ENCODE assay signal across 2 cellular contexts in genomic region chr22:50299724-50300619, GRCh38.
TF ChIP-seq lines count a peak whose summit lies in the region.

No MANE protein-coding gene starts in this region.

TF ChIP-seq in IMR-90, 13 proteins besides CTCF, POLR2A, EP300 and RAD21:
- TF ChIP-seq CEBPB (IDR thresholded peaks at IDR 0.05; ENCODE audit: low read depth, low read length), result no peak
- TF ChIP-seq SMC3 (IDR thresholded peaks at IDR 0.05; ENCODE audit: low read depth, low read length), result no peak
- TF ChIP-seq MAFK (IDR thresholded peaks at IDR 0.05; ENCODE audit: low read depth, low read length), result no peak
- no peak for TF ChIP-seq FOS (IDR thresholded peaks at IDR 0.05; ENCODE audit: low read depth, low read length)
- no peak for TF ChIP-seq CHD1 (IDR thresholded peaks at IDR 0.05; ENCODE audit: low read depth, low read length)
- no peak for TF ChIP-seq MXI1 (IDR thresholded peaks at IDR 0.05; ENCODE audit: borderline replicate concordance, low read depth, low read length)
- TF ChIP-seq ELK1 (IDR thresholded peaks at IDR 0.05; ENCODE audit: borderline replicate concordance, low read depth, low read length), result no peak
- TF ChIP-seq BHLHE40 (IDR thresholded peaks at IDR 0.05; ENCODE audit: low read depth, low read length), result no peak
- no peak for TF ChIP-seq NFE2L2 (IDR thresholded peaks at IDR 0.05; ENCODE audit: low read depth, low read length)
- TF ChIP-seq RFX5 (IDR thresholded peaks at IDR 0.05; ENCODE audit: low read depth, low read length), result no peak
- no peak for TF ChIP-seq MAZ (IDR thresholded peaks at IDR 0.05; ENCODE audit: borderline replicate concordance, low read depth, low read length)
- no peak for TF ChIP-seq USF2 (IDR thresholded peaks at IDR 0.05; ENCODE audit: low read depth, low read length)
- no peak for TF ChIP-seq RCOR1 (IDR thresholded peaks at IDR 0.05; ENCODE audit: insufficient replicate concordance, low read length)

TF ChIP-seq in H1, 55 proteins besides CTCF, POLR2A, EP300 and RAD21:
- no peak for TF ChIP-seq JUN (IDR thresholded peaks at IDR 0.05; ENCODE audit: low read depth, low read length)
- peak; percentile 71 for TF ChIP-seq YY1 (IDR thresholded peaks at IDR 0.05; ENCODE audit: low read depth, low read length)
- TF ChIP-seq SIN3A (conservative IDR thresholded peaks at IDR 0.05 in 1 of 2, IDR thresholded peaks at IDR 0.05 in 1 of 2; ENCODE audit: low read depth in 1 of 2, low read length in 2 of 2), result no peak; a peak in 1 of 4 replicates
- peak; percentile 86 for TF ChIP-seq KDM4A (IDR thresholded peaks at IDR 0.05; ENCODE audit: low read depth, low read length, severe bottlenecking)
- TF ChIP-seq SP4 (IDR thresholded peaks at IDR 0.05; ENCODE audit: low read length), result no peak
- TF ChIP-seq SAP30 (IDR thresholded peaks at IDR 0.05; ENCODE audit: insufficient read depth, insufficient replicate concordance, low read length), result no peak
- no peak for TF ChIP-seq BCL11A (IDR thresholded peaks at IDR 0.05; ENCODE audit: low read depth in 2 of 2, low read length in 2 of 2)
- TF ChIP-seq KDM1A (IDR thresholded peaks at IDR 0.05; ENCODE audit: borderline replicate concordance, low read length), result no peak
- TF ChIP-seq EZH2 (IDR thresholded peaks at IDR 0.05; ENCODE audit: low read depth, low read length, severe bottlenecking), result no peak
- TF ChIP-seq E2F6 (IDR thresholded peaks at IDR 0.05), result peak; percentile 76
- no peak for TF ChIP-seq USF2 (IDR thresholded peaks at IDR 0.05; ENCODE audit: low read length)
- peak; percentile 40 for TF ChIP-seq ASH2L (IDR thresholded peaks at IDR 0.05; ENCODE audit: low read length)
- TF ChIP-seq RNF2 (IDR thresholded peaks at IDR 0.05; ENCODE audit: borderline replicate concordance, low read depth, low read length, missing control alignments, poor library complexity, severe bottlenecking), result peak; percentile 62
- TF ChIP-seq CTBP2 (IDR thresholded peaks at IDR 0.05; ENCODE audit: borderline replicate concordance, insufficient read depth, insufficient read length, low read length), result no peak
- peak; percentile 87 for TF ChIP-seq MAX (IDR thresholded peaks at IDR 0.05)
TF ChIP-seq in H1: peak in this region for 6.
